In genomic region chr5:73605223-73606087, GRCh38 we compare ENCODE assay signal across 1 cellular context.
TF ChIP-seq lines count a peak whose summit lies in the region.

No MANE protein-coding gene starts in this region.

TF ChIP-seq in SK-N-SH treated with all-trans-retinoic acid at 6 μM for 48 hours, 23 proteins besides CTCF, POLR2A, EP300 and RAD21 (continued from another document):
- TF ChIP-seq PPARA (CRISPR knock-in tag; IDR thresholded peaks at IDR 0.05; ENCODE audit: borderline replicate concordance) = no peak
